In genomic region chr1:36464605-36465393, GRCh38 we compare ENCODE assay signal across 8 cellular contexts. TPM values are rescaled to one million over a fixed set of nuclear protein-coding genes. Genes with fewer than 3 reads are reported as not detected.
DNase-seq lines count a peak whose midpoint lies in the region; ATAC-seq and TF ChIP-seq lines count a peak whose summit lies in the region.

No MANE protein-coding gene starts in this region.

- ATAC-seq in Right ventricle myocardium inferior (peak; percentile 64), HG03103 (IDR thresholded peaks at IDR 0.05; ENCODE audit: low read depth, unreplicated experiment) (peak; percentile 21)
- ATAC-seq in natural killer cell treated with Interleukin-12 subunit alpha and Interleukin-12 subunit beta and Interleukin-15 and Interleukin-18, amount 100 ng/mL, for 72 hours, result peak; percentile 58 to 65

- peak overlapping the region; percentile 97 for H3K4me3 ChIP-seq in epithelial cell of esophagus (ENCODE audit: low read length)

- H3K4me1 Mint-ChIP-seq in natural killer cell treated with Interleukin-12 subunit alpha and Interleukin-12 subunit beta and Interleukin-15 and Interleukin-18, amount 100 ng/mL, for 72 hours (ENCODE audit: low read depth in 2 of 2), result peaks cover 11 to 29% of the 10 kb centered on the region in 2 donors

- DNase-seq in Right ventricle myocardium inferior (ENCODE audit: missing footprints) (no peak), cardiac septum (ENCODE audit: low spot score) (no peak), OCI-M1 (lab: John Stamatoyannopoulos, UW) (peak; percentile 45), epithelial cell of esophagus (ENCODE audit: low read depth) (no peak), EL (no peak), nucleus accumbens (lab: John Stamatoyannopoulos, UW) (no peak)
- no peak for DNase-seq in natural killer cell treated with Interleukin-12 subunit alpha and Interleukin-12 subunit beta and Interleukin-15 and Interleukin-18, amount 100 ng/mL, for 72 hours (ENCODE audit: low spot score)

- peak overlapping the region; percentile 99 for H3K4me3 Mint-ChIP-seq in natural killer cell treated with Interleukin-12 subunit alpha and Interleukin-12 subunit beta and Interleukin-15 and Interleukin-18, amount 100 ng/mL, for 72 hours

- H3K27me3 Mint-ChIP-seq in natural killer cell treated with Interleukin-12 subunit alpha and Interleukin-12 subunit beta and Interleukin-15 and Interleukin-18, amount 100 ng/mL, for 72 hours, result no peaks in the 10 kb centered on the region

- no peak for TF ChIP-seq CTCF in epithelial cell of esophagus (IDR thresholded peaks at IDR 0.05; ENCODE audit: insufficient read depth, low read depth, low read length, missing control alignments)

- H3K27ac Mint-ChIP-seq in natural killer cell treated with Interleukin-12 subunit alpha and Interleukin-12 subunit beta and Interleukin-15 and Interleukin-18, amount 100 ng/mL, for 72 hours, result peak overlapping the region; percentile 98 to 99

- intact Hi-C loops in Right ventricle myocardium inferior (cut with DNase I), result loop anchor here (1.0 to 2.0 kb wide), 2 partner anchors 14 to 44 kb away; partner anchors contain the start of gene OSCP1
- intact Hi-C loops in cardiac septum (cut with DNase I), result no loop called here

- peaks cover 7% of the 10 kb centered on the region for H3K36me3 Mint-ChIP-seq in natural killer cell treated with Interleukin-12 subunit alpha and Interleukin-12 subunit beta and Interleukin-15 and Interleukin-18, amount 100 ng/mL, for 72 hours

- H3K9me3 Mint-ChIP-seq in natural killer cell treated with Interleukin-12 subunit alpha and Interleukin-12 subunit beta and Interleukin-15 and Interleukin-18, amount 100 ng/mL, for 72 hours, result no peaks in the 10 kb centered on the region

RNA-seq across cellular contexts. Expression of gene MRPS15, which starts 0.6 kb away (rescaled TPM):
- 114 TPM for total RNA-seq in Right ventricle myocardium inferior
- 71.7 TPM for total RNA-seq in cardiac septum
- 100 to 1,000 TPM in 1 of 2 donors, 10 to 100 TPM in 1; 78.8 to 109 TPM for total RNA-seq in natural killer cell treated with Interleukin-12 subunit alpha and Interleukin-12 subunit beta and Interleukin-15 and Interleukin-18, amount 100 ng/mL, for 72 hours

RNA-seq across cellular contexts. Expression of gene OSCP1, which starts 14.5 kb away (rescaled TPM):
- total RNA-seq in Right ventricle myocardium inferior (5.3 TPM), cardiac septum (3.4 TPM)
- 1 to 10 TPM in 1 of 2 donors, under 1 TPM in 1; 0.59 to 1.2 TPM for total RNA-seq in natural killer cell treated with Interleukin-12 subunit alpha and Interleukin-12 subunit beta and Interleukin-15 and Interleukin-18, amount 100 ng/mL, for 72 hours

RNA-seq across cellular contexts. Expression of gene CSF3R, which starts 17.9 kb away (rescaled TPM):
- total RNA-seq in Right ventricle myocardium inferior, result 5.8 TPM
- total RNA-seq in cardiac septum, result 11.8 TPM
- total RNA-seq in natural killer cell treated with Interleukin-12 subunit alpha and Interleukin-12 subunit beta and Interleukin-15 and Interleukin-18, amount 100 ng/mL, for 72 hours, result under 1 TPM; 0.64 to 0.78 TPM
